Comparison of ENCODE assay signal across 9 cellular contexts in genomic region chr3:189967254-189967865, GRCh38.
A peak's percentile ranks its signal among the peaks of the same experiment; 100 is the strongest.
DNase-seq lines count a peak whose midpoint lies in the region; ATAC-seq lines count a peak whose summit lies in the region.
"Had no signal": no experiment of that assay in that cellular context is flagged by ENCODE, and none has a peak within 500 bp of the region (broad histone marks: within the 10 kb centered on the region; RNA-seq: fewer than 3 reads in every experiment).

No MANE protein-coding gene starts in this region.

- peaks cover 28% of the 10 kb centered on the region for H3K36me3 ChIP-seq in NT2/D1 (ENCODE audit: insufficient read depth, insufficient read length, low read length)
- H3K36me3 ChIP-seq: BLaER1 had no signal

- no peaks in the 10 kb centered on the region for H3K9me3 ChIP-seq in NT2/D1 (ENCODE audit: insufficient read depth, low read length)
- H3K9me3 ChIP-seq: BLaER1 had no signal

- no peaks in the 10 kb centered on the region for H3K27me3 ChIP-seq in NT2/D1 (ENCODE audit: insufficient read depth, insufficient read length)
- H3K27me3 ChIP-seq: BLaER1 had no signal

- no peaks in the 10 kb centered on the region for H3K4me1 ChIP-seq in NT2/D1 (ENCODE audit: insufficient read depth, insufficient read length)
- H3K4me1 ChIP-seq: BLaER1 had no signal

- H3K9ac ChIP-seq in NT2/D1 (ENCODE audit: insufficient read length, low read depth): no peak overlapping the region
- H3K9ac ChIP-seq: BLaER1 had no signal

- ATAC-seq in GM19438 (IDR thresholded peaks at IDR 0.05; ENCODE audit: low read depth, unreplicated experiment): peak; percentile 73
- peak; percentile 72 for ATAC-seq in HG03460 (IDR thresholded peaks at IDR 0.05; ENCODE audit: unreplicated experiment)

- DNase-seq in DMS153 treated with DMSO at 0.1 percent for 48 hours (lab: John Stamatoyannopoulos, UW; ENCODE audit: unreplicated experiment): peak; percentile 47
- no peak for DNase-seq in DMS153 (lab: John Stamatoyannopoulos, UW)
- DNase-seq in NT2/D1 (ENCODE audit: low read depth, low spot score): peak; percentile 30
- DNase-seq in cerebellar cortex (ENCODE audit: low spot score): peak; percentile 61
- peak; percentile 66 to 79 for DNase-seq in lung microvascular endothelial cell (ENCODE audit: low read depth in 2 of 2)
- no peak for DNase-seq in stimulated activated CD4-positive, alpha-beta T cell treated with anti-CD3 and anti-CD28 coated beads, Interleukin-4, amount 100 ng/mL, for 4 hours

- H3K4me3 ChIP-seq in NT2/D1 (ENCODE audit: insufficient read length, low read depth): no peak overlapping the region
- H3K4me3 ChIP-seq: BLaER1 had no signal

Comparison
In these comparisons a context has a peak if more than half of its experiments do, and no peak if none do; other contexts are left out.
1. DNase-seq: peak in DMS153 treated with DMSO at 0.1 percent for 48 hours (single experiment), NT2/D1 (single experiment), cerebellar cortex (single experiment) and lung microvascular endothelial cell (2 of 2); none in DMS153 (single experiment) and stimulated activated CD4-positive, alpha-beta T cell treated with anti-CD3 and anti-CD28 coated beads, Interleukin-4, amount 100 ng/mL, for 4 hours (0 of 2).